ENCODE assay signal across 2 cellular contexts in the genomic region with DNA sequence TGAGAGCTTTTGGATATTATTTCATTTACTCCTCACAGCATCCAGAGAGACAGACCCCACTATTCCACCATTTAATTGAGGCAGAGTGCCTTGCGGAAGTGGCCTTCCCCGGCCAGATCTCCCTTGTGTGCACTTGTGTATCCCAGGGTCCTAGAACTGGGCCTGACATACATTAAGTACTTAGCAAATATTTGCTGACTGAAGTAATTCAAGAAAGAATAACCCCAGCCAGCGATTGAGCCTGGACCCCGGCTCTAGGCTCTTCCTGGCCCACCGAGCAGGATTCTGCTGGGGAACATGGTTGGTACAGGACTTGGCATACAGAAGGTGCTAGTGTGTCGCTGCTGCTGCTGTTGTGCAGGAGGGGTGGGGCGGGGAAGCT.
TF ChIP-seq lines count a peak whose summit lies in the region.

No MANE protein-coding gene starts in this region.

TF ChIP-seq in A549, 52 proteins besides CTCF, POLR2A, EP300 and RAD21:
- TF ChIP-seq NFE2L2 (conservative IDR thresholded peaks at IDR 0.05; ENCODE audit: low read length) (no peak), MAFK (IDR thresholded peaks at IDR 0.05; ENCODE audit: partially characterized antibody) (peak; percentile 54)

TF ChIP-seq in H1, 55 proteins besides CTCF, POLR2A, EP300 and RAD21:
- no peak for TF ChIP-seq BACH1 (IDR thresholded peaks at IDR 0.05; ENCODE audit: low read length)
- TF ChIP-seq JUND (IDR thresholded peaks at IDR 0.05; ENCODE audit: low read length) = no peak
- no peak for TF ChIP-seq SIX5 (IDR thresholded peaks at IDR 0.05; ENCODE audit: low read depth, low read length)
- TF ChIP-seq CBX8 (IDR thresholded peaks at IDR 0.05; ENCODE audit: borderline replicate concordance, low read depth, low read length) = no peak
- no peak for TF ChIP-seq FOSL1 (IDR thresholded peaks at IDR 0.05; ENCODE audit: insufficient read depth, low read depth, low read length)
- no peak for TF ChIP-seq SUZ12 (IDR thresholded peaks at IDR 0.05; ENCODE audit: low read length)
- TF ChIP-seq, protein P1, sequence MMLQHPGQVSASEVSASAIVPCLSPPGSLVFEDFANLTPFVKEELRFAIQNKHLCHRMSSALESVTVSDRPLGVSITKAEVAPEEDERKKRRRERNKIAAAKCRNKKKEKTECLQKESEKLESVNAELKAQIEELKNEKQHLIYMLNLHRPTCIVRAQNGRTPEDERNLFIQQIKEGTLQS (IDR thresholded peaks at IDR 0.05; ENCODE audit: insufficient read depth, low read depth, low read length) = no peak
- no peak for TF ChIP-seq TBP (IDR thresholded peaks at IDR 0.05; ENCODE audit: low read depth, low read length)
- TF ChIP-seq KDM4A (IDR thresholded peaks at IDR 0.05; ENCODE audit: low read depth, low read length, severe bottlenecking) = no peak
- no peak for TF ChIP-seq KDM1A (IDR thresholded peaks at IDR 0.05; ENCODE audit: borderline replicate concordance, low read length)
- TF ChIP-seq JUN (IDR thresholded peaks at IDR 0.05; ENCODE audit: low read depth, low read length) = no peak
- TF ChIP-seq EZH2 (IDR thresholded peaks at IDR 0.05; ENCODE audit: low read depth, low read length, severe bottlenecking) = no peak
- no peak for TF ChIP-seq RBBP5 (IDR thresholded peaks at IDR 0.05; ENCODE audit: borderline replicate concordance, low read depth, low read length)
- TF ChIP-seq ASH2L (IDR thresholded peaks at IDR 0.05; ENCODE audit: low read length) = no peak
- no peak for TF ChIP-seq SP4 (IDR thresholded peaks at IDR 0.05; ENCODE audit: low read length)
- no peak for TF ChIP-seq CTBP2 (IDR thresholded peaks at IDR 0.05; ENCODE audit: borderline replicate concordance, insufficient read depth, insufficient read length, low read length)
